8 cellular contexts compared by ENCODE assay signal in the genomic region with DNA sequence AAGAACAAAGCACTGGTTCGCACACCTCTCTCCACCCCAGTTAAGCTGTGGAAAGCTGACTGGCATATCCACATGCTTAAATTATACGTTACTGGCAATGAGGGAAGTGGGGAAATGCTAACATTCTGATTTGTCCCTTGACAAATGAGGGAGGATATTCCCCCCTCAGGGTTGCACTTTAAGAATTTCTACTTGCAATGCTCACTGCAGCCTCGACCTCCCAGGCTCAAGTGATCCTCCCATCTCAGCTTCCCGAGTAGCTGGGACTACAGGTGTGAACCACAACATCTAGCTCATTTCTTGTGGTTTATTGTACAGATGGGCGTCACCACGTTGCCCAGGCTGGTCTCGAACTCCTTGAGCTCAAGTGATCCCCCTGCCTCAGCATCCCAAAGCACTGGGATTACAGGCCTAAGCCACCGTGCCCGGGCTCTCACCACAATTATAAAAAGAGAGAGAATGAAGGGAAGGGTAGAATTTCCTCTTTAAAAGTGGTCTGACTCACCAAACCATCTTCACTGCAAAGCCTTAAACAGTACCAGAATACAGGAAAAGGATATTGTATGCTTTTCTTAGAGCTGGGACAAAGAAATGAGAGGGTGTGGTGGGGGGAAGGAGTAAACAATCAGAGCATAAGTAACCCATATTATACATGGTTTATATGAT. TPM values are rescaled to one million over a fixed set of nuclear protein-coding genes. Genes with fewer than 3 reads are reported as not detected.
DNase-seq lines count a peak whose midpoint lies in the region; ATAC-seq and TF ChIP-seq lines count a peak whose summit lies in the region.

No MANE protein-coding gene starts in this region.

- CTCF ChIA-PET in CD8-positive, alpha-beta T cell (lab: Charles Lee): interaction anchor here (1.0 kb wide), 1 partner anchor 23 kb away, joined by 3 read pairs; no protein-coding TSS in a partner anchor

- peak overlapping the region; percentile 62 for H3K4me3 Mint-ChIP-seq in CD8-positive, alpha-beta T cell

- peaks cover 8% of the 10 kb centered on the region for H3K36me3 Mint-ChIP-seq in CD8-positive, alpha-beta T cell

- DNase-seq in CD8-positive, alpha-beta T cell: peak in 2 of 7 experiments; percentile 28 to 32
- DNase-seq in MG63 (peak; percentile 29), adipocyte (ENCODE audit: low read depth) (peak; percentile 66), suprapubic skin (ENCODE audit: low spot score in 2 of 2) (no peak), substantia nigra (lab: John Stamatoyannopoulos, UW) (no peak), kidney tubule cell (ENCODE audit: low spot score) (no peak), ureter (ENCODE audit: low spot score) (no peak)

- H3K27ac ChIP-seq in CD8-positive, alpha-beta T cell (ENCODE audit: low read depth, low read length): no peak overlapping the region
- H3K27ac ChIP-seq in muscle layer of colon (ENCODE audit: low read depth, low read length) (peak overlapping the region; percentile 15), suprapubic skin (no peak overlapping the region), substantia nigra (ENCODE audit: low read depth, low read length, poor library complexity, severe bottlenecking) (no peak overlapping the region)

- H3K9me3 Mint-ChIP-seq in CD8-positive, alpha-beta T cell: no peaks in the 10 kb centered on the region

- no peak for TF ChIP-seq POLR2A in suprapubic skin (IDR thresholded peaks at IDR 0.05)

- H3K36me3 ChIP-seq in CD8-positive, alpha-beta T cell (ENCODE audit: insufficient read depth, low read length): no peaks in the 10 kb centered on the region
- peaks cover 4% of the 10 kb centered on the region for H3K36me3 ChIP-seq in MG63
- H3K36me3 ChIP-seq in adipocyte (ENCODE audit: control insufficient read depth, insufficient read depth, low read length, severe bottlenecking): no peaks in the 10 kb centered on the region
- H3K36me3 ChIP-seq in muscle layer of colon (ENCODE audit: insufficient read depth, low read length): no peaks in the 10 kb centered on the region
- no peaks in the 10 kb centered on the region for H3K36me3 ChIP-seq in suprapubic skin

- intact Hi-C loops in CD8-positive, alpha-beta T cell (cut with DNase I, micrococcal nuclease): loop anchor here (2.0 to 5.0 kb wide), 2 partner anchors 13 to 38 kb away; partner anchors contain the start of gene KANSL1 (in 1 of the 2)

- no peaks in the 10 kb centered on the region for H3K9me3 ChIP-seq in CD8-positive, alpha-beta T cell (ENCODE audit: low read length)
- H3K9me3 ChIP-seq in MG63: no peaks in the 10 kb centered on the region
- no peaks in the 10 kb centered on the region for H3K9me3 ChIP-seq in adipocyte (ENCODE audit: control insufficient read depth, low read length)
- no peaks in the 10 kb centered on the region for H3K9me3 ChIP-seq in muscle layer of colon (ENCODE audit: low read length)
- no peaks in the 10 kb centered on the region for H3K9me3 ChIP-seq in suprapubic skin

- 64% methylated on average over 9 of the region's 9 CpGs for WGBS in suprapubic skin

- peak overlapping the region; percentile 83 for H3K27ac Mint-ChIP-seq in CD8-positive, alpha-beta T cell

- peak; percentile 64 for ATAC-seq in CD8-positive, alpha-beta T cell

- H3K4me1 ChIP-seq in CD8-positive, alpha-beta T cell (ENCODE audit: insufficient read depth, low read length): peaks cover 93% of the 10 kb centered on the region
- H3K4me1 ChIP-seq in adipocyte (ENCODE audit: control insufficient read depth, insufficient read depth, low read length) (peaks cover 73% of the 10 kb centered on the region), muscle layer of colon (ENCODE audit: insufficient read depth, low read length) (peaks cover 92% of the 10 kb centered on the region), suprapubic skin (peaks cover 86% of the 10 kb centered on the region)

- peaks cover 90% of the 10 kb centered on the region for H3K4me1 Mint-ChIP-seq in CD8-positive, alpha-beta T cell (ENCODE audit: low read depth)

- H3K9ac ChIP-seq in adipocyte (ENCODE audit: low read length): no peak overlapping the region
- H3K9ac ChIP-seq in muscle layer of colon (ENCODE audit: low read length): no peak overlapping the region

- TF ChIP-seq EP300 in suprapubic skin (IDR thresholded peaks at IDR 0.05): no peak

- POLR2A ChIA-PET in CD8-positive, alpha-beta T cell (lab: Charles Lee): interaction anchor here (1.2 to 1.3 kb wide), 2 partner anchors 9 to 27 kb away, joined by 4 to 6 read pairs; no protein-coding TSS in a partner anchor

- no peak for TF ChIP-seq CTCF in CD8-positive, alpha-beta T cell (IDR thresholded peaks at IDR 0.05)
- no peak for TF ChIP-seq CTCF in suprapubic skin (IDR thresholded peaks at IDR 0.05)

- H3K27me3 ChIP-seq in CD8-positive, alpha-beta T cell (ENCODE audit: insufficient read depth, low read length): no peaks in the 10 kb centered on the region
- H3K27me3 ChIP-seq in MG63 (no peaks in the 10 kb centered on the region), adipocyte (replicated peaks; ENCODE audit: control insufficient read depth, insufficient read depth, low read length) (no peaks in the 10 kb centered on the region), muscle layer of colon (ENCODE audit: control insufficient read depth in 1 of 2, insufficient read depth in 2 of 2, low read length in 2 of 2) (no peaks in the 10 kb centered on the region), suprapubic skin (no peaks in the 10 kb centered on the region)

- H3K4me3 ChIP-seq in CD8-positive, alpha-beta T cell (ENCODE audit: low read depth, low read length): no peak overlapping the region
- H3K4me3 ChIP-seq in MG63 (no peak overlapping the region), adipocyte (ENCODE audit: low read length) (peak overlapping the region; percentile 40), muscle layer of colon (ENCODE audit: low read depth in 1 of 2, low read length in 2 of 2) (no peak overlapping the region), suprapubic skin (no peak overlapping the region)

- no peaks in the 10 kb centered on the region for H3K27me3 Mint-ChIP-seq in CD8-positive, alpha-beta T cell (ENCODE audit: low read depth)

RNA-seq across cellular contexts. Expression of gene KANSL1, which starts 38.9 kb away (rescaled TPM):
- total RNA-seq in CD8-positive, alpha-beta T cell: 100 to 1,000 TPM; 150 to 152 TPM
- total RNA-seq in MG63 (2014; rRNA removed; shearing (Covaris generic); ENCODE audit: low replicate concordance): 15.2 and 23.8 TPM in 2 replicates
- total RNA-seq in suprapubic skin: 100 to 1,000 TPM in 1 of 4 donors, 10 to 100 TPM in 3; 68.2 to 187 (median 79.0) TPM
- total RNA-seq in ureter: 190 TPM

Comparison
In these comparisons a context has a peak if more than half of its experiments do, and no peak if none do; other contexts are left out.
1. DNase-seq: peak in MG63 (single experiment) and adipocyte (single experiment); none in suprapubic skin (0 of 2), substantia nigra (0 of 49), kidney tubule cell (single experiment) and ureter (single experiment).